Comparison of ENCODE assay signal across 18 cellular contexts in genomic region chr9:31520301-31521085, GRCh38.
DNase-seq lines count a peak whose midpoint lies in the region; ATAC-seq and TF ChIP-seq lines count a peak whose summit lies in the region.
"Had no signal": no experiment of that assay in that cellular context is flagged by ENCODE, and none has a peak within 500 bp of the region (broad histone marks: within the 10 kb centered on the region; RNA-seq: fewer than 3 reads in every experiment).

No MANE protein-coding gene starts in this region.

- TF ChIP-seq CTCF in GM20000 (IDR thresholded peaks at IDR 0.05; ENCODE audit: extremely low read depth, missing control alignments) (no peak), gastrocnemius medialis (IDR thresholded peaks at IDR 0.05 in 4 of 5, conservative IDR thresholded peaks at IDR 0.05 in 1 of 5) (no peak)

- intact Hi-C loops in gastrocnemius medialis (cut with DNase I; ENCODE audit: low total_unique reads): no loop called here

- ATAC-seq in GM18502 (IDR thresholded peaks at IDR 0.05; ENCODE audit: poor library complexity, unreplicated experiment) (peak; percentile 82), HG02763 (IDR thresholded peaks at IDR 0.05; ENCODE audit: unreplicated experiment) (peak; percentile 54), HG03571 (IDR thresholded peaks at IDR 0.05; ENCODE audit: unreplicated experiment) (peak; percentile 57), gastrocnemius medialis (no peak)
- ATAC-seq: left colon, T-cell had no signal

- no peaks in the 10 kb centered on the region for H3K9me3 ChIP-seq in gastrocnemius medialis
- H3K9me3 ChIP-seq: Caco-2 had no signal

- no peaks in the 10 kb centered on the region for H3K36me3 ChIP-seq in gastrocnemius medialis

- no peak for TF ChIP-seq POLR2A in gastrocnemius medialis (IDR thresholded peaks at IDR 0.05)

- no peak overlapping the region for H3K27ac ChIP-seq in gastrocnemius medialis
- H3K27ac ChIP-seq: dorsolateral prefrontal cortex had no signal

- no peak overlapping the region for H3K4me3 ChIP-seq in gastrocnemius medialis
- H3K4me3 ChIP-seq: dorsolateral prefrontal cortex had no signal

- H3K27me3 ChIP-seq in gastrocnemius medialis: no peaks in the 10 kb centered on the region

- H3K4me1 ChIP-seq in gastrocnemius medialis: no peaks in the 10 kb centered on the region
- H3K4me1 ChIP-seq: Caco-2 had no signal

- DNase-seq in GM20000 (ENCODE audit: low spot score) (peak; percentile 2), RPMI8226 (no peak), NCI-H524 (lab: John Stamatoyannopoulos, UW) (no peak), gastrocnemius medialis (no peak)
- DNase-seq in activated CD4-positive, alpha-beta T cell treated with anti-CD3 and anti-CD28 coated beads, Interleukin-2, amount 50 U/mL, for 4 hours: no peak
- DNase-seq: activated naive CD4-positive, alpha-beta T cell treated with anti-CD3 and anti-CD28 coated beads for 36 hours; Caco-2; dorsolateral prefrontal cortex; H9; KG1; left colon; NCI-H1436 treated with DMSO at 0.1 percent for 48 hours; NCI-H526; small intestine; T-cell had no signal

- in situ Hi-C loops in gastrocnemius medialis (cut with MboI; ENCODE audit: low sequenced_read_pairs in 4 of 4): no loop called here

Comparison
In these comparisons a context has a peak if more than half of its experiments do, and no peak if none do; other contexts are left out.
1. ATAC-seq: peak in GM18502 (single experiment), HG02763 (single experiment) and HG03571 (single experiment); none in gastrocnemius medialis (0 of 2).